ENCODE assay signal across 9 cellular contexts in the genomic region with DNA sequence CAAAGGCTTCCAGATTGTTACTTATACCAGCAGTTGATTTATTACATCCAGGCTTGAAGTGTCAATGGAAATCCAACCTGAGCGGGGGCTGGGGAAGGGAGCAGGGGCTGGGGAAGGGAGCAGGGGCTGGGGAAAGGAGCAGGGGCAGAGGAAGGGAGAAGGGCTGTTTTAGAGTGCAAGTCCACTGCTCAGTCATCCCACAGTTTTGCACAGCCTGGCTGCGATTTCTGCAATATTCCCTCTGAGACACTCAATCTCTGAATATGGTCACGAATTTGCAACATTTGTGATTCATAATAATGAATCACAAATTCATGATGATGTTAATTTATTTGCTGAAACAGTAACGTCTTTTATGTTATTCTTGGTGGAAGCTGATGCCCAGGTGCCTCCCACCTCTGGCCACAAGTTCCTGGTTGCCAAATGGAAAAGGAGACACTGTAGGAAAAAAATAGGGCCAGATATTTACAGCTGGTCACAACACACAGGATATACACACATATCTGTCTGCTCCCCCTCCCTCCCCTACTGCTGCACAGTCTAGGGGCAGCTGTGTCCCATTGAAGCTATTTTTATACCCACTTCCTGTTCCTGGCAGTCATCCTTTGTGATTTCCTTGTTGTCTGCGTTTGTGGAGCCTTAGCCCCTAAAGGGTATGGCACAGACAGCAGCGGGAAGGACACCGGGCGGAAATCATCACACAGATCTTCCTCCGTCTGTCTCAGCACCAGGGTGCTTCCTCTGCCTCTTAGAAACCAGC.
DNase-seq lines count a peak whose midpoint lies in the region; ATAC-seq and FAIRE-seq lines count a peak whose summit lies in the region.
"Had no signal": no experiment of that assay in that cellular context is flagged by ENCODE, and none has a peak within 500 bp of the region (broad histone marks: within the 10 kb centered on the region; RNA-seq: fewer than 3 reads in every experiment).

No MANE protein-coding gene starts in this region.

- no peaks in the 10 kb centered on the region for H3K9me3 ChIP-seq in SJCRH30 (replicated peaks)

- no peaks in the 10 kb centered on the region for H3K27me3 ChIP-seq in SJCRH30

- intact Hi-C loops in Right ventricle myocardium inferior (cut with DNase I): loop anchor here (5.0 kb wide), 1 partner anchor 62 kb away; no protein-coding TSS in a partner anchor
- intact Hi-C loops in cardiac septum (cut with DNase I): no loop called here

- FAIRE-seq in urothelium cell line (lab: Jason Lieb, UNC): no peak

- no peak overlapping the region for H3K4me3 ChIP-seq in SJCRH30

- DNase-seq in Right ventricle myocardium inferior (ENCODE audit: missing footprints) (no peak), cardiac septum (ENCODE audit: low spot score) (no peak), SJCRH30 (peak; percentile 86 to 88), islet precursor cell (peak; percentile 55), urothelium cell line (ENCODE audit: low spot score) (peak; percentile 67), NCI-H82 treated with DMSO at 0.1 percent for 48 hours (lab: John Stamatoyannopoulos, UW; ENCODE audit: unreplicated experiment) (no peak)
- DNase-seq: activated CD4-positive, alpha-beta memory T cell treated with anti-CD3 and anti-CD28 coated beads for 36 hours had no signal

- no peaks in the 10 kb centered on the region for H3K36me3 ChIP-seq in SJCRH30

- peaks cover 24% of the 10 kb centered on the region for H3K4me1 ChIP-seq in SJCRH30

- ATAC-seq in Right ventricle myocardium inferior: peak; percentile 82
- ATAC-seq in GM19463 (IDR thresholded peaks at IDR 0.05; ENCODE audit: unreplicated experiment): no peak
- no peak for ATAC-seq in GM21576 (IDR thresholded peaks at IDR 0.05; ENCODE audit: unreplicated experiment)

- H3K27ac ChIP-seq in SJCRH30: peak overlapping the region; percentile 49

Comparison
In these comparisons a context has a peak if more than half of its experiments do, and no peak if none do; other contexts are left out.
1. DNase-seq: peak in SJCRH30 (2 of 2), islet precursor cell (single experiment) and urothelium cell line (single experiment); none in Right ventricle myocardium inferior (single experiment), cardiac septum (single experiment) and NCI-H82 treated with DMSO at 0.1 percent for 48 hours (single experiment).